Comparison of ENCODE assay signal across 14 cellular contexts in the genomic region with DNA sequence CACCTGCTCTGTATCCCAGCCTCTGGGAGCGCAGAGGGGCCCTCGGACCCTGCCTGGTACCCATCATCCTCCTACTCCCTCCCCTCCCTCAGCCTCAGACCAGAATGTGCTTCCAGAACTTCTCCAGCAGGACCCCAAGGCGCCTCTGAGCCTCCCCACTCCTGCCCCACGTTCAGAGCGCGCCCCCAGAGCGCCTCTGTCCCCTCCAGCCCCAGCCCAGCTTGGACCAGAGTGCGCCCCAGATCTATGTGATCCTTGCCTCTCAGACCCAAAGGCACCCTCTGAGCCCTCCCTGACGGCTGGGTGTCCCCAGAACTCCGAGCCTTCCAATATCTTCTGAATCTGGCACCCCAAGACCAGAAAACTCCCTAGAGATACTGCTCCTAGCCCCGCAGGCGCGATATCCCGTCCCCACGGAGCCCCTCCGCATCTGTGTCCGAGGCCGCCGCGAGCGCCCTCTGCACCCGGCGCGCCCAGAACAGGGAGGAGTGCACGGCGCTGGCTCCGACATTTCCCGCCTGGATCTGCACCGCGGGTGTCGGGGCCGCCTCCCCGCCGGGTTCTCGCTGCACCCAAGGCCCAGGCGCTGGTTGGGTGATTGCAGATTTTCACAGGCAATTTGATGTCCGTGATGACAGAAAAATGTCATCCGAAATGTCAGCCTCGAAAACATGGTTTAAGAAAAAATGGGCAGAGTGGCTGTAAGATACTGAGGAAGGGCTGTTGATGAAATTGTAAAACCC. TPM values are rescaled to one million over a fixed set of nuclear protein-coding genes. Genes with fewer than 3 reads are reported as not detected.
DNase-seq lines count a peak whose midpoint lies in the region; ATAC-seq, FAIRE-seq and TF ChIP-seq lines count a peak whose summit lies in the region.
"Had no signal": no experiment of that assay in that cellular context is flagged by ENCODE, and none has a peak within 500 bp of the region (broad histone marks: within the 10 kb centered on the region; RNA-seq: fewer than 3 reads in every experiment).

No MANE protein-coding gene starts in this region.

- no peak overlapping the region for H3K9ac ChIP-seq in astrocyte (ENCODE audit: low read length)
- peak overlapping the region; percentile 17 for H3K9ac ChIP-seq in iPS-15b (ENCODE audit: low read depth, low read length)
- peak overlapping the region; percentile 89 for H3K9ac ChIP-seq in neuronal stem cell (ENCODE audit: low read depth, low read length, poor library complexity)

- no peak overlapping the region for H2BK15ac ChIP-seq in neuronal stem cell (ENCODE audit: low read length)

- H3K27ac ChIP-seq in ACC112 (ENCODE audit: low read depth, low read length) (no peak overlapping the region), astrocyte (ENCODE audit: low read depth, low read length) (no peak overlapping the region), neuronal stem cell (replicated peaks; ENCODE audit: low read length) (no peak overlapping the region)
- H3K27ac ChIP-seq: tibial nerve had no signal

- no peak overlapping the region for H3K27ac Mint-ChIP-seq in astrocyte (ENCODE audit: unreplicated experiment)
- H3K27ac Mint-ChIP-seq: activated naive CD4-positive, alpha-beta T cell treated with anti-CD3 and anti-CD28 coated beads, Interleukin-2, amount 50 U/mL, for 72 hours had no signal

- H2AK5ac ChIP-seq in neuronal stem cell (ENCODE audit: low read depth, low read length) = peak overlapping the region; percentile 56

- H3K23ac ChIP-seq in neuronal stem cell (ENCODE audit: low read depth, low read length, poor library complexity) = peak overlapping the region; percentile 50

- H3K79me2 ChIP-seq in ACC112 (ENCODE audit: control insufficient read depth, insufficient read depth, low read length, unreplicated experiment) (no peaks in the 10 kb centered on the region), astrocyte (ENCODE audit: insufficient read depth, low read length) (no peaks in the 10 kb centered on the region)

- H3K79me1 ChIP-seq in neuronal stem cell (ENCODE audit: low read depth, low read length) = no peaks in the 10 kb centered on the region

- H3K4ac ChIP-seq in neuronal stem cell (ENCODE audit: low read length) = no peak overlapping the region

- DNase-seq in astrocyte (ENCODE audit: low read depth) (no peak), neuronal stem cell (ENCODE audit: low spot score) (no peak), NCI-H226 (no peak), DMS 273 (lab: John Stamatoyannopoulos, UW; ENCODE audit: unreplicated experiment) (no peak), DMS 273 treated with DMSO at 0.1 percent for 48 hours (lab: John Stamatoyannopoulos, UW) (no peak)
- DNase-seq: activated CD4-positive, CD25-positive, alpha-beta regulatory T cell; activated CD8-positive, alpha-beta memory T cell treated with anti-CD3 and anti-CD28 coated beads, Interleukin-2, amount 50 U/mL, for 48 hours; NCI-H2081 treated with DMSO at 0.1 percent for 48 hours had no signal

- H3K9me3 Mint-ChIP-seq in astrocyte (ENCODE audit: unreplicated experiment) = no peaks in the 10 kb centered on the region
- H3K9me3 Mint-ChIP-seq: activated naive CD4-positive, alpha-beta T cell treated with anti-CD3 and anti-CD28 coated beads, Interleukin-2, amount 50 U/mL, for 72 hours had no signal

- WGBS in neuronal stem cell (ENCODE audit: extremely low coverage in 2 of 2, insufficient read length in 2 of 2, insufficient replicate concordance in 1 of 2), 2 donors = no CpG with 5 or more reads among the region's 39 CpGs

- H3K27me3 Mint-ChIP-seq in astrocyte (ENCODE audit: low read depth, unreplicated experiment) = peaks cover 47% of the 10 kb centered on the region

- FAIRE-seq in astrocyte (lab: Jason Lieb, UNC) = no peak

- H3K4me3 Mint-ChIP-seq in astrocyte (ENCODE audit: unreplicated experiment) = no peak overlapping the region

- ATAC-seq in GM21723 (IDR thresholded peaks at IDR 0.05; ENCODE audit: unreplicated experiment) = no peak
- ATAC-seq: activated naive CD4-positive, alpha-beta T cell treated with anti-CD3 and anti-CD28 coated beads, Interleukin-2, amount 50 U/mL, for 72 hours had no signal

- no peaks in the 10 kb centered on the region for H3K36me3 ChIP-seq in ACC112 (ENCODE audit: insufficient read depth, low read length)
- no peaks in the 10 kb centered on the region for H3K36me3 ChIP-seq in astrocyte (ENCODE audit: insufficient read depth, low read length)
- H3K36me3 ChIP-seq in iPS-15b (ENCODE audit: control insufficient read depth, insufficient read depth, low read length) = no peaks in the 10 kb centered on the region
- H3K36me3 ChIP-seq in neuronal stem cell (replicated peaks in 1 of 2; ENCODE audit: control insufficient read depth in 2 of 2, insufficient read depth in 2 of 2, low read length in 2 of 2) = no peaks in the 10 kb centered on the region
- H3K36me3 ChIP-seq: tibial nerve had no signal

- H3K4me1 ChIP-seq in ACC112 (ENCODE audit: control insufficient read depth, insufficient read depth, low read length, unreplicated experiment) (peaks cover 7% of the 10 kb centered on the region), astrocyte (ENCODE audit: insufficient read depth, low read length) (no peaks in the 10 kb centered on the region), iPS-15b (ENCODE audit: control insufficient read depth, insufficient read depth, low read length) (no peaks in the 10 kb centered on the region), neuronal stem cell (ENCODE audit: control insufficient read depth in 2 of 2, insufficient read depth in 1 of 2, low read depth in 1 of 2, low read length in 2 of 2) (peaks cover 0 to 7% of the 10 kb centered on the region in 2 donors)

- no peak overlapping the region for H4K91ac ChIP-seq in neuronal stem cell (ENCODE audit: low read depth, low read length, poor library complexity)

- H2BK12ac ChIP-seq in neuronal stem cell (ENCODE audit: low read length) = no peak overlapping the region

- H2AFZ ChIP-seq in ACC112 (ENCODE audit: low read length, unreplicated experiment) (no peak overlapping the region), astrocyte (ENCODE audit: low read depth, low read length) (peak overlapping the region; percentile 31), neuronal stem cell (ENCODE audit: low read length) (peak overlapping the region; percentile 61)

- H3K18ac ChIP-seq in neuronal stem cell (ENCODE audit: low read length) = peak overlapping the region; percentile 74

- H3K4me3 ChIP-seq in ACC112 (ENCODE audit: low read depth, low read length) (peak overlapping the region; percentile 54), astrocyte (ENCODE audit: insufficient read depth, low read depth, low read length) (no peak overlapping the region), iPS-15b (ENCODE audit: low read depth, low read length) (peak overlapping the region; percentile 80), neuronal stem cell (ENCODE audit: low read length in 2 of 2) (peak overlapping the region in 1 of 2 donors; percentile 75)
- H3K4me3 ChIP-seq: tibial nerve had no signal

- H2BK5ac ChIP-seq in neuronal stem cell (ENCODE audit: low read length) = peak overlapping the region; percentile 11

- no peaks in the 10 kb centered on the region for H3K36me3 Mint-ChIP-seq in astrocyte (ENCODE audit: low read depth, unreplicated experiment)
- H3K36me3 Mint-ChIP-seq: activated naive CD4-positive, alpha-beta T cell treated with anti-CD3 and anti-CD28 coated beads, Interleukin-2, amount 50 U/mL, for 72 hours had no signal

- H4K20me1 ChIP-seq in astrocyte (ENCODE audit: insufficient read depth, low read length) = no peaks in the 10 kb centered on the region

- H4K8ac ChIP-seq in neuronal stem cell (ENCODE audit: low read depth, low read length) = no peak overlapping the region

- peak overlapping the region; percentile 52 for H2BK120ac ChIP-seq in neuronal stem cell (ENCODE audit: low read depth, low read length)

- H3K4me2 ChIP-seq in astrocyte (ENCODE audit: low read length) (peak overlapping the region; percentile 53), neuronal stem cell (ENCODE audit: insufficient read depth, low read length, poor library complexity, severe bottlenecking) (peak overlapping the region; percentile 96)

- peaks cover 34% of the 10 kb centered on the region for H3K27me3 ChIP-seq in ACC112 (ENCODE audit: insufficient read depth, low read length)
- peaks cover 33% of the 10 kb centered on the region for H3K27me3 ChIP-seq in astrocyte (ENCODE audit: insufficient read depth, low read length)
- peaks cover 41% of the 10 kb centered on the region for H3K27me3 ChIP-seq in iPS-15b (ENCODE audit: control insufficient read depth, insufficient read depth, low read length)
- peaks cover 9 to 70% (median 21%) of the 10 kb centered on the region in 3 experiments for H3K27me3 ChIP-seq in neuronal stem cell (ENCODE audit: control insufficient read depth in 3 of 3, insufficient read depth in 3 of 3, low read depth in 1 of 3, low read length in 3 of 3)

- H3K9me3 ChIP-seq in astrocyte (ENCODE audit: insufficient read depth, low read depth, low read length) (no peaks in the 10 kb centered on the region), iPS-15b (ENCODE audit: control insufficient read depth, insufficient read depth, low read length) (no peaks in the 10 kb centered on the region), neuronal stem cell (replicated peaks in 1 of 2; ENCODE audit: control insufficient read depth in 2 of 2, insufficient read depth in 1 of 2, low read depth in 1 of 2, low read length in 2 of 2) (no peaks in the 10 kb centered on the region)
- H3K9me3 ChIP-seq: tibial nerve had no signal

- peaks cover 1% of the 10 kb centered on the region for H3K4me1 Mint-ChIP-seq in astrocyte (ENCODE audit: low read depth, unreplicated experiment)

- TF ChIP-seq CTCF in astrocyte (IDR thresholded peaks at IDR 0.05; ENCODE audit: insufficient read depth, low read depth, low read length) = no peak

- H3K14ac ChIP-seq in neuronal stem cell (ENCODE audit: low read length) = no peak overlapping the region

RNA-seq across cellular contexts. Expression of a gene that starts 0.5 kb away (rescaled TPM):
- total RNA-seq in astrocyte = not detected in 2 replicates
- polyA plus RNA-seq in neuronal stem cell (2013, experiment 1 of 2) = 0.53 TPM
- 0.50 TPM for polyA plus RNA-seq in neuronal stem cell (2013, experiment 2 of 2)
- total RNA-seq: activated naive CD4-positive, alpha-beta T cell treated with anti-CD3 and anti-CD28 coated beads, Interleukin-2, amount 50 U/mL, for 72 hours; M059J had no signal

RNA-seq across cellular contexts. Expression of a gene that starts 42.6 kb away (rescaled TPM):
- total RNA-seq in astrocyte = not detected in 2 replicates
- not detected for polyA plus RNA-seq in neuronal stem cell (2013, experiment 1 of 2)
- polyA plus RNA-seq in neuronal stem cell (2013, experiment 2 of 2) = not detected
- total RNA-seq: activated naive CD4-positive, alpha-beta T cell treated with anti-CD3 and anti-CD28 coated beads, Interleukin-2, amount 50 U/mL, for 72 hours; M059J had no signal

RNA-seq across cellular contexts. Expression of a gene that starts 42.7 kb away (rescaled TPM):
- not detected in 2 replicates for total RNA-seq in astrocyte
- 0.85 TPM for polyA plus RNA-seq in neuronal stem cell (2013, experiment 1 of 2)
- 1.0 TPM for polyA plus RNA-seq in neuronal stem cell (2013, experiment 2 of 2)
- total RNA-seq: M059J had no signal
